ENCODE assay signal across 1 cellular context in genomic region chr12:68609955-68610434, GRCh38.
TF ChIP-seq lines count a peak whose summit lies in the region.

No MANE protein-coding gene starts in this region.

TF ChIP-seq in K562, 482 proteins besides CTCF, POLR2A, EP300 and RAD21 (continued from another document and continues in another):
- TF ChIP-seq ZBTB40 (IDR thresholded peaks at IDR 0.05) (0 out of 2 replicates have a peak, but pooled peaks have one; percentile 16), ZBTB40 (CRISPR knock-in tag; IDR thresholded peaks at IDR 0.05) (no peak), HDAC2 (IDR thresholded peaks at IDR 0.05) (no peak), L3MBTL2 (IDR thresholded peaks at IDR 0.05) (peak; percentile 92), ZZZ3 (IDR thresholded peaks at IDR 0.05) (no peak), ILF3 (IDR thresholded peaks at IDR 0.05; ENCODE audit: borderline replicate concordance) (no peak), CTCFL (IDR thresholded peaks at IDR 0.05; ENCODE audit: borderline replicate concordance, insufficient read depth, low read depth, low read length, poor library complexity, severe bottlenecking) (no peak), ARID2 (IDR thresholded peaks at IDR 0.05) (no peak), ZNF224 (CRISPR knock-in tag; IDR thresholded peaks at IDR 0.05) (no peak), NEUROD1 (IDR thresholded peaks at IDR 0.05; ENCODE audit: borderline replicate concordance, low read depth, low read length, partially characterized antibody) (no peak), DMBX1 (CRISPR knock-in tag; IDR thresholded peaks at IDR 0.05; ENCODE audit: borderline replicate concordance) (0 out of 2 replicates have a peak, but pooled peaks have one; percentile 10), ZBTB33 (CRISPR knock-in tag; IDR thresholded peaks at IDR 0.05) (no peak), NFATC3 (IDR thresholded peaks at IDR 0.05) (0 out of 2 replicates have a peak, but pooled peaks have one; percentile 16), ZNF507 (tag; conservative IDR thresholded peaks at IDR 0.05) (no peak), MYC (IDR thresholded peaks at IDR 0.05; ENCODE audit: low read depth, low read length) (no peak), MYC (CRISPR knock-in tag; IDR thresholded peaks at IDR 0.05; ENCODE audit: borderline replicate concordance, low read depth) (peak; percentile 20; the same call in 1 of the 2 replicates), SIX5 (IDR thresholded peaks at IDR 0.05; ENCODE audit: borderline replicate concordance in 1 of 2, insufficient read depth in 1 of 2, low read depth in 1 of 2, low read length in 2 of 2) (no peak), ZSCAN29 (IDR thresholded peaks at IDR 0.05) (no peak), CXXC5 (CRISPR knock-in tag; IDR thresholded peaks at IDR 0.05) (0 out of 2 replicates have a peak, but pooled peaks have one; percentile 3), RFX1 (IDR thresholded peaks at IDR 0.05) (no peak)
- TF ChIP-seq, protein P1, sequence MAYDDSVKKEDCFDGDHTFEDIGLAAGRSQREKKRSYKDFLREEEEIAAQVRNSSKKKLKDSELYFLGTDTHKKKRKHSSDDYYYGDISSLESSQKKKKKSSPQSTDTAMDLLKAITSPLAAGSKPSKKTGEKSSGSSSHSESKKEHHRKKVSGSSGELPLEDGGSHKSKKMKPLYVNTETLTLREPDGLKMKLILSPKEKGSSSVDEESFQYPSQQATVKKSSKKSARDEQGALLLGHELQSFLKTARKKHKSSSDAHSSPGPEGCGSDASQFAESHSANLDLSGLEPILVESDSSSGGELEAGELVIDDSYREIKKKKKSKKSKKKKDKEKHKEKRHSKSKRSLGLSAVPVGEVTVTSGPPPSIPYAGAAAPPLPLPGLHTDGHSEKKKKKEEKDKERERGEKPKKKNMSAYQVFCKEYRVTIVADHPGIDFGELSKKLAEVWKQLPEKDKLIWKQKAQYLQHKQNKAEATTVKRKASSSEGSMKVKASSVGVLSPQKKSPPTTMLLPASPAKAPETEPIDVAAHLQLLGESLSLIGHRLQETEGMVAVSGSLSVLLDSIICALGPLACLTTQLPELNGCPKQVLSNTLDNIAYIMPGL (CRISPR knock-in tag; IDR thresholded peaks at IDR 0.05), result no peak
- TF ChIP-seq, protein P2, sequence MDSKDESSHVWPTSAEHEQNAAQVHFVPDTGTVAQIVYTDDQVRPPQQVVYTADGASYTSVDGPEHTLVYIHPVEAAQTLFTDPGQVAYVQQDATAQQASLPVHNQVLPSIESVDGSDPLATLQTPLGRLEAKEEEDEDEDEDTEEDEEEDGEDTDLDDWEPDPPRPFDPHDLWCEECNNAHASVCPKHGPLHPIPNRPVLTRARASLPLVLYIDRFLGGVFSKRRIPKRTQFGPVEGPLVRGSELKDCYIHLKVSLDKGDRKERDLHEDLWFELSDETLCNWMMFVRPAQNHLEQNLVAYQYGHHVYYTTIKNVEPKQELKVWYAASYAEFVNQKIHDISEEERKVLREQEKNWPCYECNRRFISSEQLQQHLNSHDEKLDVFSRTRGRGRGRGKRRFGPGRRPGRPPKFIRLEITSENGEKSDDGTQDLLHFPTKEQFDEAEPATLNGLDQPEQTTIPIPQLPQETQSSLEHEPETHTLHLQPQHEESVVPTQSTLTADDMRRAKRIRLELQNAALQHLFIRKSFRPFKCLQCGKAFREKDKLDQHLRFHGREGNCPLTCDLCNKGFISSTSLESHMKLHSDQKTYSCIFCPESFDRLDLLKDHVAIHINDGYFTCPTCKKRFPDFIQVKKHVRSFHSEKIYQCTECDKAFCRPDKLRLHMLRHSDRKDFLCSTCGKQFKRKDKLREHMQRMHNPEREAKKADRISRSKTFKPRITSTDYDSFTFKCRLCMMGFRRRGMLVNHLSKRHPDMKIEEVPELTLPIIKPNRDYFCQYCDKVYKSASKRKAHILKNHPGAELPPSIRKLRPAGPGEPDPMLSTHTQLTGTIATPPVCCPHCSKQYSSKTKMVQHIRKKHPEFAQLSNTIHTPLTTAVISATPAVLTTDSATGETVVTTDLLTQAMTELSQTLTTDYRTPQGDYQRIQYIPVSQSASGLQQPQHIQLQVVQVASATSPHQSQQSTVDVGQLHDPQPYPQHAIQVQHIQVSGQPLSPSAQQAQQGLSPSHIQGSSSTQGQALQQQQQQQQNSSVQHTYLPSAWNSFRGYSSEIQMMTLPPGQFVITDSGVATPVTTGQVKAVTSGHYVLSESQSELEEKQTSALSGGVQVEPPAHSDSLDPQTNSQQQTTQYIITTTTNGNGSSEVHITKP (IDR thresholded peaks at IDR 0.05; ENCODE audit: partially characterized antibody), result peak; percentile 64
- TF ChIP-seq, protein P3, sequence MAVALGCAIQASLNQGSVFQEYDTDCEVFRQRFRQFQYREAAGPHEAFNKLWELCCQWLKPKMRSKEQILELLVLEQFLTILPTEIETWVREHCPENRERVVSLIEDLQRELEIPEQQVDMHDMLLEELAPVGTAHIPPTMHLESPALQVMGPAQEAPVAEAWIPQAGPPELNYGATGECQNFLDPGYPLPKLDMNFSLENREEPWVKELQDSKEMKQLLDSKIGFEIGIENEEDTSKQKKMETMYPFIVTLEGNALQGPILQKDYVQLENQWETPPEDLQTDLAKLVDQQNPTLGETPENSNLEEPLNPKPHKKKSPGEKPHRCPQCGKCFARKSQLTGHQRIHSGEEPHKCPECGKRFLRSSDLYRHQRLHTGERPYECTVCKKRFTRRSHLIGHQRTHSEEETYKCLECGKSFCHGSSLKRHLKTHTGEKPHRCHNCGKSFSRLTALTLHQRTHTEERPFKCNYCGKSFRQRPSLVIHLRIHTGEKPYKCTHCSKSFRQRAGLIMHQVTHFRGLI (CRISPR knock-in tag; IDR thresholded peaks at IDR 0.05), result no peak
- TF ChIP-seq, protein P4, sequence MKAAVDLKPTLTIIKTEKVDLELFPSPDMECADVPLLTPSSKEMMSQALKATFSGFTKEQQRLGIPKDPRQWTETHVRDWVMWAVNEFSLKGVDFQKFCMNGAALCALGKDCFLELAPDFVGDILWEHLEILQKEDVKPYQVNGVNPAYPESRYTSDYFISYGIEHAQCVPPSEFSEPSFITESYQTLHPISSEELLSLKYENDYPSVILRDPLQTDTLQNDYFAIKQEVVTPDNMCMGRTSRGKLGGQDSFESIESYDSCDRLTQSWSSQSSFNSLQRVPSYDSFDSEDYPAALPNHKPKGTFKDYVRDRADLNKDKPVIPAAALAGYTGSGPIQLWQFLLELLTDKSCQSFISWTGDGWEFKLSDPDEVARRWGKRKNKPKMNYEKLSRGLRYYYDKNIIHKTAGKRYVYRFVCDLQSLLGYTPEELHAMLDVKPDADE (conservative IDR thresholded peaks at IDR 0.05; ENCODE audit: control insufficient read depth, low read depth, low read length), result no peak
